In the genomic region with DNA sequence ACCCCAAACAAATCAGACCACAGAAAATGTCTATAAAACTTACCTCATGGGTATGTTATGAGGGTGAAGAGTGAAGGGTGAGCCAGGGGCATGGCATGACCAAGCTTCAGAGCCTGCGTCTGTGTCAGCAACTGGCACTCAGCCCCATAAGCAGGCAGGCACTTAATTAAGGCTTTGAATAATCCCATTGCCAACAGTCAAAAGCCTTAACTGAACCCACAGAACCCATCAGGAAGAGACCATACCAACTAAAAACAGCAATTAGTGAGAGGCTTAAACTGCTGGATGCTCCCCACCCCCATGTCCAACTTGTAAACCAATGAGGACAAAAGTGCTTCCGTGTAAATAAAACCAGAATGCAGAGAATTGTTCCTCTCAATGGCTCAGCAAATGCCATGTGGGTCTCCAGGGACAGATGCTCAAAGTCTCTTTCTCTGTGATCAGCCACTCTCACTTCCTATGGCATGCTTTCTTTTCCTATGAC, we compare ENCODE assay signal across 8 cellular contexts.
DNase-seq lines count a peak whose midpoint lies in the region; ATAC-seq and TF ChIP-seq lines count a peak whose summit lies in the region.

No MANE protein-coding gene starts in this region.

- TF ChIP-seq CTCF in right lobe of liver (IDR thresholded peaks at IDR 0.05), result no peak

- peak in 2 of 4 donors; percentile 16 to 43 for ATAC-seq in right lobe of liver
- ATAC-seq in GM21717 (IDR thresholded peaks at IDR 0.05; ENCODE audit: unreplicated experiment), result no peak
- ATAC-seq in HG03521 (IDR thresholded peaks at IDR 0.05; ENCODE audit: unreplicated experiment), result no peak

- DNase-seq in COR-L47 (lab: John Stamatoyannopoulos, UW) (peak; percentile 76), NCI-H1092 (lab: John Stamatoyannopoulos, UW) (peak; percentile 68), SJSA1 (ENCODE audit: low read depth in 1 of 2, low spot score in 2 of 2) (peak; percentile 55 to 79), right lobe of liver (peak in 1 of 3 donors; percentile 51), SIG-M5 treated with dmso at 0.1 percent for 504 hours (lab: John Stamatoyannopoulos, UW; ENCODE audit: unreplicated experiment) (no peak), NCI-H1048 (lab: John Stamatoyannopoulos, UW) (no peak)

- H3K27ac ChIP-seq in SJSA1 (peak overlapping the region; percentile 64), right lobe of liver (peak overlapping the region in 2 of 3 donors; percentile 35 to 76)

- H3K9me3 ChIP-seq in SJSA1 (replicated peaks), result no peaks in the 10 kb centered on the region
- no peaks in the 10 kb centered on the region for H3K9me3 ChIP-seq in right lobe of liver

- TF ChIP-seq POLR2A in right lobe of liver (IDR thresholded peaks at IDR 0.05), result no peak

- H3K4me1 ChIP-seq in SJSA1 (replicated peaks), result peaks cover 54% of the 10 kb centered on the region
- H3K4me1 ChIP-seq in right lobe of liver, result peaks cover 0 to 69% (median 28%) of the 10 kb centered on the region in 4 donors

- intact Hi-C loops in right lobe of liver (cut with DNase I), result no loop called here

- no peaks in the 10 kb centered on the region for H3K27me3 ChIP-seq in SJSA1 (replicated peaks)
- H3K27me3 ChIP-seq in right lobe of liver, result no peaks in the 10 kb centered on the region

- no peak overlapping the region for H3K4me3 ChIP-seq in SJSA1
- H3K4me3 ChIP-seq in right lobe of liver, result no peak overlapping the region

- 0% methylated on average over 1 of the region's 2 CpGs for WGBS in right lobe of liver (ENCODE audit: insufficient coverage, low coverage, low lambda C conversion rate, missing lambda C conversion rate)

- H3K36me3 ChIP-seq in SJSA1, result no peaks in the 10 kb centered on the region
- no peaks in the 10 kb centered on the region for H3K36me3 ChIP-seq in right lobe of liver

Comparison
In these comparisons a context has a peak if more than half of its experiments do, and no peak if none do; other contexts are left out.
1. DNase-seq: peak in COR-L47 (single experiment), NCI-H1092 (single experiment) and SJSA1 (2 of 2); none in SIG-M5 treated with dmso at 0.1 percent for 504 hours (single experiment) and NCI-H1048 (single experiment).